Comparison of ENCODE assay signal across 10 cellular contexts in genomic region chr5:60487885-60488425, GRCh38.
DNase-seq lines count a peak whose midpoint lies in the region; ATAC-seq, FAIRE-seq and TF ChIP-seq lines count a peak whose summit lies in the region.
"Had no signal": no experiment of that assay in that cellular context is flagged by ENCODE, and none has a peak within 500 bp of the region (broad histone marks: within the 10 kb centered on the region; RNA-seq: fewer than 3 reads in every experiment).

No MANE protein-coding gene starts in this region.

- H3K9me3 ChIP-seq in K562 (replicated peaks; ENCODE audit: control insufficient read depth, insufficient read depth, low read depth, low read length) (no peaks in the 10 kb centered on the region), lower lobe of right lung (no peaks in the 10 kb centered on the region), transverse colon (no peaks in the 10 kb centered on the region), adrenal gland (replicated peaks in 1 of 3) (peaks cover 0 to 4% (median 0%) of the 10 kb centered on the region in 3 donors)

- H3K4me1 Mint-ChIP-seq in stimulated activated naive CD8-positive, alpha-beta T cell treated with anti-CD3 and anti-CD28 coated beads, Interleukin-15, amount 100 ng/mL, for 72 hours: no peaks in the 10 kb centered on the region

- no peaks in the 10 kb centered on the region for H3K27me3 Mint-ChIP-seq in stimulated activated naive CD8-positive, alpha-beta T cell treated with anti-CD3 and anti-CD28 coated beads, Interleukin-15, amount 100 ng/mL, for 72 hours

- ATAC-seq in K562 (no peak), lower lobe of right lung (peak; percentile 31 to 38), HG03139 (IDR thresholded peaks at IDR 0.05; ENCODE audit: unreplicated experiment) (no peak)
- no peak for ATAC-seq in stimulated activated naive CD8-positive, alpha-beta T cell treated with anti-CD3 and anti-CD28 coated beads, Interleukin-15, amount 100 ng/mL, for 72 hours

- no peaks in the 10 kb centered on the region for H3K36me3 ChIP-seq in K562 (ENCODE audit: control insufficient read depth, insufficient read depth, low read length)
- no peaks in the 10 kb centered on the region for H3K36me3 ChIP-seq in lower lobe of right lung
- no peaks in the 10 kb centered on the region for H3K36me3 ChIP-seq in transverse colon
- H3K36me3 ChIP-seq in adrenal gland (replicated peaks in 1 of 2): no peaks in the 10 kb centered on the region

- FAIRE-seq in K562 (lab: Jason Lieb, UNC): no peak
- FAIRE-seq: G401.6 had no signal

- POLR2A ChIA-PET in K562 (lab: Yijun Ruan, JAX): no interaction called here

- in situ Hi-C loops in K562 (cut with MboI) (no loop called here), transverse colon (cut with MboI; ENCODE audit: low pct_ligation_motif_present in 1 of 4, low pct_unique_long_range_greater_than_20kb in 1 of 4, low sequenced_read_pairs in 3 of 4) (no loop called here)

- TF ChIP-seq CTCF in LNCaP clone FGC (IDR thresholded peaks at IDR 0.05; ENCODE audit: control insufficient read depth, extremely low read depth, insufficient read depth): no peak
- TF ChIP-seq CTCF in K562 (IDR thresholded peaks at IDR 0.05 in 2 of 3, conservative IDR thresholded peaks at IDR 0.05 in 1 of 3; ENCODE audit: insufficient read depth in 2 of 3, low read depth in 1 of 3, low read length in 3 of 3): no peak
- TF ChIP-seq CTCF in lower lobe of right lung (IDR thresholded peaks at IDR 0.05): no peak
- no peak for TF ChIP-seq CTCF in transverse colon (IDR thresholded peaks at IDR 0.05)
- TF ChIP-seq CTCF in adrenal gland (IDR thresholded peaks at IDR 0.05): no peak

- no peaks in the 10 kb centered on the region for H3K9me3 Mint-ChIP-seq in stimulated activated naive CD8-positive, alpha-beta T cell treated with anti-CD3 and anti-CD28 coated beads, Interleukin-15, amount 100 ng/mL, for 72 hours

- no peak for TF ChIP-seq EP300 in K562 (IDR thresholded peaks at IDR 0.05; ENCODE audit: low read length)
- no peak for TF ChIP-seq EP300 in transverse colon (IDR thresholded peaks at IDR 0.05; ENCODE audit: low read depth)

- H3K4me3 ChIP-seq in LNCaP clone FGC (ENCODE audit: low read depth, low read length): peak overlapping the region; percentile 53
- H3K4me3 ChIP-seq in K562: no peak overlapping the region
- peak overlapping the region; percentile 14 for H3K4me3 ChIP-seq in lower lobe of right lung
- H3K4me3 ChIP-seq in transverse colon: peak overlapping the region in 3 of 4 donors; percentile 12 to 25 (median 16)
- no peak overlapping the region for H3K4me3 ChIP-seq in adrenal gland

- no peaks in the 10 kb centered on the region for H4K20me1 ChIP-seq in K562 (replicated peaks; ENCODE audit: control insufficient read depth, insufficient read depth, low read length)

- no peak overlapping the region for H3K4me2 ChIP-seq in K562 (ENCODE audit: insufficient read depth, low read length)

- WGBS in K562 (ENCODE audit: insufficient coverage, low coverage, missing lambda C conversion rate): under 1% methylated on average over 16 of the region's 16 CpGs
- 53 to 57% methylated on average over 15 to 16 of the region's 16 CpGs for WGBS in transverse colon (ENCODE audit: low coverage in 1 of 2), 2 donors
- WGBS in adrenal gland, 4 donors: 63 to 75% (median 66%) methylated on average over 16 of the region's 16 CpGs

- H3K4me1 ChIP-seq in K562 (replicated peaks in 1 of 2; ENCODE audit: control insufficient read depth in 2 of 2, insufficient read depth in 2 of 2, low read length in 2 of 2) (no peaks in the 10 kb centered on the region), lower lobe of right lung (no peaks in the 10 kb centered on the region), transverse colon (no peaks in the 10 kb centered on the region), adrenal gland (replicated peaks in 1 of 2) (no peaks in the 10 kb centered on the region)

- no peak for TF ChIP-seq RAD21 in K562 (CRISPR knock-in tag; conservative IDR thresholded peaks at IDR 0.05 in 1 of 2, IDR thresholded peaks at IDR 0.05 in 1 of 2)

- CTCF ChIA-PET in K562 (lab: Yijun Ruan, JAX; ENCODE audit: low intra/inter-chr PET ratio): no interaction called here

- no TSS peak for BruUV-seq in K562 (replicated peaks; lab: Mats Ljungman, UMichigan)

- H2AFZ ChIP-seq in K562 (ENCODE audit: low read depth, low read length): no peak overlapping the region

- no peak overlapping the region for H3K27ac Mint-ChIP-seq in stimulated activated naive CD8-positive, alpha-beta T cell treated with anti-CD3 and anti-CD28 coated beads, Interleukin-15, amount 100 ng/mL, for 72 hours

- DNase-seq in LNCaP clone FGC (ENCODE audit: low read depth) (peak; percentile 81), K562 (ENCODE audit: extremely low read depth in 1 of 4, low spot score in 3 of 4) (no peak), lower lobe of right lung (no peak), transverse colon (peak; percentile 52), adrenal gland (no peak)
- no peak for DNase-seq in activated naive CD4-positive, alpha-beta T cell (lab: John Stamatoyannopoulos, UW)
- no peak for DNase-seq in stimulated activated naive CD8-positive, alpha-beta T cell treated with anti-CD3 and anti-CD28 coated beads, Interleukin-15, amount 100 ng/mL, for 72 hours
- DNase-seq: RPMI8226 had no signal

- H3K9ac ChIP-seq in K562 (ENCODE audit: insufficient read depth in 1 of 2, low read depth in 2 of 2, low read length in 2 of 2): no peak overlapping the region

- H3K4me3 Mint-ChIP-seq in stimulated activated naive CD8-positive, alpha-beta T cell treated with anti-CD3 and anti-CD28 coated beads, Interleukin-15, amount 100 ng/mL, for 72 hours: no peak overlapping the region

- H3K27me3 ChIP-seq in K562 (ENCODE audit: control insufficient read depth in 2 of 2, insufficient read depth in 2 of 2, low read length in 2 of 2) (no peaks in the 10 kb centered on the region), lower lobe of right lung (ENCODE audit: low read depth) (no peaks in the 10 kb centered on the region), transverse colon (no peaks in the 10 kb centered on the region), adrenal gland (no peaks in the 10 kb centered on the region)

- H3K27ac ChIP-seq in K562 (ENCODE audit: extremely low read depth, low read depth, low read length) (no peak overlapping the region), lower lobe of right lung (no peak overlapping the region), transverse colon (peak overlapping the region; percentile 40 to 69 (median 66)), adrenal gland (no peak overlapping the region)

- no peaks in the 10 kb centered on the region for H3K9me1 ChIP-seq in K562 (ENCODE audit: control insufficient read depth, insufficient read depth, low read length)

- no peak for TF ChIP-seq POLR2A in K562 (conservative IDR thresholded peaks at IDR 0.05)
- TF ChIP-seq POLR2A in transverse colon (IDR thresholded peaks at IDR 0.05): no peak
- TF ChIP-seq POLR2A in adrenal gland (IDR thresholded peaks at IDR 0.05): no peak

- intact Hi-C loops in K562 (cut with micrococcal nuclease) (no loop called here), lower lobe of right lung (cut with DNase I) (no loop called here), transverse colon (cut with DNase I; ENCODE audit: low total_unique reads) (no loop called here), adrenal gland (cut with DNase I) (no loop called here)

- no peaks in the 10 kb centered on the region for H3K79me2 ChIP-seq in K562 (ENCODE audit: control insufficient read depth, insufficient read depth, low read length)

TF ChIP-seq in K562, 482 proteins besides CTCF, POLR2A, EP300 and RAD21:
- TF ChIP-seq DMBX1 (CRISPR knock-in tag; IDR thresholded peaks at IDR 0.05; ENCODE audit: borderline replicate concordance) (no peak), USF1 (CRISPR knock-in tag; IDR thresholded peaks at IDR 0.05) (no peak), C11orf30 (IDR thresholded peaks at IDR 0.05; ENCODE audit: low read depth) (peak; percentile 30), ZKSCAN3 (CRISPR knock-in tag; IDR thresholded peaks at IDR 0.05) (no peak), MAFF (IDR thresholded peaks at IDR 0.05; ENCODE audit: low read length) (peak; percentile 16; the same call in 1 of the 2 replicates), ZNF316 (IDR thresholded peaks at IDR 0.05) (peak; percentile 47; the same call in 1 of the 2 replicates), MAFG (tag; conservative IDR thresholded peaks at IDR 0.05) (peak; percentile 43; the same call in 1 of the 2 replicates)

Comparison
In these comparisons a context has a peak if more than half of its experiments do, and no peak if none do; other contexts are left out.
1. DNase-seq: peak in LNCaP clone FGC (single experiment) and transverse colon (single experiment); none in K562 (0 of 4), lower lobe of right lung (single experiment), adrenal gland (0 of 7), activated naive CD4-positive, alpha-beta T cell (0 of 4) and stimulated activated naive CD8-positive, alpha-beta T cell treated with anti-CD3 and anti-CD28 coated beads, Interleukin-15, amount 100 ng/mL, for 72 hours (0 of 2).
2. H3K4me3 ChIP-seq: peak in LNCaP clone FGC (single experiment), lower lobe of right lung (single experiment) and transverse colon (3 of 4); none in K562 (single experiment) and adrenal gland (0 of 4).
3. ATAC-seq: peak in lower lobe of right lung (2 of 2); none in K562 (single experiment), HG03139 (single experiment) and stimulated activated naive CD8-positive, alpha-beta T cell treated with anti-CD3 and anti-CD28 coated beads, Interleukin-15, amount 100 ng/mL, for 72 hours (single experiment).
4. H3K27ac ChIP-seq: peak in transverse colon (4 of 4); none in K562 (single experiment), lower lobe of right lung (single experiment) and adrenal gland (0 of 5).